Comparison of ENCODE assay signal across 20 cellular contexts in the genomic region with DNA sequence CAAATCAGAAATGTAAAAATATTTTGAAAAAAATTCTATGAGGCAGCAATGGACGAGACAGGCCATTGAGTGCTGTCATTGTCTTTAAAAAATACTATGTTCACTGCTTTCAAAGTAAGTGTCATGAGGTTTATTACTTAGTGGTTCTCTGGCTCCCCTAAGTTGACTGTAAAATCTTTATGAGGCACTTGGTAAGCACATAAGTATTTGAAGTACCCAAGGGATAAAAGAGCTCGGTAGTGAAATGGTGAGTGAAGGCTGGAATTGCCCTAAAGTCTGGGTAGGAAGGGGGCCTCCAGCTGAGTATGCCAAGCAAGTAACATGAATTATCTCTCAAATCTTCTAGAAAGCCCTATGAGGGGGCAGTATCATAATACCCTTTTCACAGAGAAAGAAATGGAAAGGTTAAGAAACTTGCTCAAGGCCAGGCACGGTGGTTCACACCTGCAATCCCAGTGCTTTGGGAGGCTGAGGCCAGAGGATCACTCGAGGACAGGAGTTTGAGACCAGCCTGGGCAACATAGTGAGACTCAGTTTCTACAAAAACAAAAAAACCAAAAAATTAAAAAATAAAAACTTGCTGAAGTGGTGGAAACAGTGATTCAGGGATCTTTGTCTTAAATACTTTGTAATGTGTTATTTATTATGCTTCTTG. TPM values are rescaled to one million over a fixed set of nuclear protein-coding genes. Genes with fewer than 3 reads are reported as not detected.
DNase-seq lines count a peak whose midpoint lies in the region; ATAC-seq, FAIRE-seq and TF ChIP-seq lines count a peak whose summit lies in the region.
"Had no signal": no experiment of that assay in that cellular context is flagged by ENCODE, and none has a peak within 500 bp of the region (broad histone marks: within the 10 kb centered on the region; RNA-seq: fewer than 3 reads in every experiment).

No MANE protein-coding gene starts in this region.

- intact Hi-C loops in left colon (cut with DNase I, micrococcal nuclease): no loop called here
- intact Hi-C loops in stomach (cut with DNase I; ENCODE audit: low total_unique reads): no loop called here

- H3K27me3 ChIP-seq in mucosa of rectum (ENCODE audit: control insufficient read depth in 2 of 2, insufficient read depth in 2 of 2, low read length in 2 of 2) (no peaks in the 10 kb centered on the region), stomach (no peaks in the 10 kb centered on the region)

- H3K4me1 ChIP-seq in mucosa of rectum (ENCODE audit: control insufficient read depth in 2 of 2, insufficient read depth in 2 of 2, low read length in 2 of 2) (peaks cover 34 to 60% of the 10 kb centered on the region in 2 donors), stomach (peaks cover 5 to 34% (median 13%) of the 10 kb centered on the region in 4 donors)

- no peaks in the 10 kb centered on the region for H3K36me3 ChIP-seq in mucosa of rectum (ENCODE audit: control insufficient read depth in 2 of 2, insufficient read depth in 2 of 2, low read length in 2 of 2)
- no peaks in the 10 kb centered on the region for H3K36me3 ChIP-seq in stomach

- H3K9ac ChIP-seq in mucosa of rectum (ENCODE audit: low read depth in 1 of 2, low read length in 2 of 2): peak overlapping the region; percentile 9 to 44

- DNase-seq in DMS79 treated with DMSO at 0.1 percent for 48 hours (lab: John Stamatoyannopoulos, UW) (peak; percentile 35), LNCaP clone FGC (ENCODE audit: low read depth) (peak; percentile 39), left colon (no peak), GM20000 (ENCODE audit: low spot score) (no peak), stomach (no peak), GM12891 (ENCODE audit: insufficient read length, low spot score) (no peak)
- DNase-seq: CD8-positive, alpha-beta T cell; COR-L47; DMS153; GF-D8; H7 had no signal

- TF ChIP-seq POLR2A in stomach (IDR thresholded peaks at IDR 0.05) (no peak), GM12891 (IDR thresholded peaks at IDR 0.05; ENCODE audit: low read depth, low read length) (no peak), GM18505 (IDR thresholded peaks at IDR 0.05; ENCODE audit: borderline replicate concordance, extremely low read depth, insufficient read depth, insufficient read length) (no peak)

- H3K27ac ChIP-seq in mucosa of rectum (ENCODE audit: low read depth in 2 of 2, low read length in 2 of 2) (peak overlapping the region; percentile 72 to 74), stomach (no peak overlapping the region)

- FAIRE-seq in GM12891 (lab: Jason Lieb, UNC): no peak
- FAIRE-seq: A204.1, D721Med, GM18507 had no signal

- ATAC-seq in left colon (peak; percentile 33), GM18505 (IDR thresholded peaks at IDR 0.05; ENCODE audit: unreplicated experiment) (no peak)
- ATAC-seq: CD8-positive, alpha-beta T cell; GM23338 had no signal

- TF ChIP-seq EP300 in stomach (IDR thresholded peaks at IDR 0.05): no peak

- H3K4me3 ChIP-seq in LNCaP clone FGC (ENCODE audit: low read depth, low read length): no peak overlapping the region
- no peak overlapping the region for H3K4me3 ChIP-seq in mucosa of rectum (ENCODE audit: low read length in 2 of 2)
- H3K4me3 ChIP-seq in stomach: no peak overlapping the region
- H3K4me3 ChIP-seq: GM23338 had no signal

- TF ChIP-seq CTCF in LNCaP clone FGC (IDR thresholded peaks at IDR 0.05; ENCODE audit: control insufficient read depth, extremely low read depth, insufficient read depth) (no peak), GM20000 (IDR thresholded peaks at IDR 0.05; ENCODE audit: extremely low read depth, missing control alignments) (no peak), stomach (IDR thresholded peaks at IDR 0.05) (no peak)

- WGBS in stomach, 5 donors: 86 to 91% (median 87%) methylated on average over 4 of the region's 4 CpGs

- H3K9me3 ChIP-seq in mucosa of rectum (ENCODE audit: control insufficient read depth in 2 of 2, low read length in 2 of 2): no peaks in the 10 kb centered on the region
- no peaks in the 10 kb centered on the region for H3K9me3 ChIP-seq in stomach

TF ChIP-seq in GM12891, 5 proteins besides CTCF, POLR2A, EP300 and RAD21:
- TF ChIP-seq POU2F2 (IDR thresholded peaks at IDR 0.05; ENCODE audit: low read depth, low read length) (no peak), POLR2AphosphoS5 (IDR thresholded peaks at IDR 0.05; ENCODE audit: low read depth, low read length) (no peak), PAX5 (IDR thresholded peaks at IDR 0.05; ENCODE audit: insufficient read depth, low read length, severe bottlenecking) (no peak), TAF1 (IDR thresholded peaks at IDR 0.05; ENCODE audit: low read depth, low read length) (no peak)

RNA-seq across cellular contexts. Expression of gene CTCFL, which starts 5.5 kb away (rescaled TPM):
- total RNA-seq in left colon (not detected), stomach (not detected)
- polyA plus RNA-seq in stomach: not detected
- 0.12 TPM for polyA plus RNA-seq in GM12891 (2012; ENCODE audit: low read depth, missing spikeins)
- total RNA-seq: CD8-positive, alpha-beta T cell had no signal
- polyA plus RNA-seq: AG04450, BJ, CD14-positive monocyte had no signal

RNA-seq across cellular contexts. Expression of gene PCK1, which starts 30.5 kb away (rescaled TPM):
- 100 to 1,000 TPM; 214 to 328 TPM for total RNA-seq in left colon
- 100 to 1,000 TPM in 1 of 5 donors, 10 to 100 TPM in 2, under 1 TPM in 2; 0.43 to 311 (median 10.5) TPM for total RNA-seq in stomach
- under 1 TPM; 0.12 to 0.76 (median 0.43) TPM for polyA plus RNA-seq in stomach
- not detected for polyA plus RNA-seq in GM12891 (2012; ENCODE audit: low read depth, missing spikeins)
- total RNA-seq: CD8-positive, alpha-beta T cell; GM23338; H7 had no signal
- polyA plus RNA-seq: AG04450, BJ, CD14-positive monocyte, GM23338 had no signal

Comparison
In these comparisons a context has a peak if more than half of its experiments do, and no peak if none do; other contexts are left out.
1. DNase-seq: peak in DMS79 treated with DMSO at 0.1 percent for 48 hours (single experiment) and LNCaP clone FGC (single experiment); none in left colon (0 of 2), GM20000 (single experiment), stomach (single experiment) and GM12891 (single experiment).
2. H3K27ac ChIP-seq: peak in mucosa of rectum (2 of 2); none in stomach (0 of 5).